1 cellular context compared by ENCODE assay signal in the genomic region with DNA sequence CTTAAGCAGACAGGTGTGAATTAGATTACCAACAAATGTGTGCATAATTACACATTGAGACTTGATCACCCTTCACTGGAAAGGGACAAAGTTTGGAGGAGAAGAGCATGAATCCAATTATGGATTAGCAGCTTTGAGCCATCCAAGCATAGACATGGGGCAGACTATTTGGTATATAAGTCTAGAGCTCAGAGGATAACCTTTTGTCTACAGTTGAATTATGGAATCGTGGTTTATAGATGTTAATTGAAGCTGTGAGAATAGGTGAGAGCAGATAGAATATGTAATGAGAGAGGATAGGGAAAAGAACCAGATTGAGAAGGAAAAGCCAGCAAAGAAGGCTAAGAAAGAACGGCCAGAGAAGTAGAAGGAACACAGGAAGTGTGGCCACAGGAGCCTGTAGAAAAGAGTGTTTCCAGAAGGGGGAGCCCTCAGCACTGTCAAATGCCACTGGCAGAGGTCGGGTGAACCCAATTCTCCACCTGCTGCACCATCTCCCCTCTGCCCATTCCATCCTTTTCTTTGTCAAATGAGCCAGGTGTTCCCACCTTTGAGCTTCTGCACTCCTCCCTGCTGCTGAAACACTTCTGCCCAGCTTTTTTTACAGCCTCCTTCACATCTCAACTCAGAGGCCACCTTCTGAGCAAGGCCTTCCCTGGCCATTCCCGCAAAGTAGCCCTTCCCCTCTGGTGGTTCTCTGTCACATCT.
TF ChIP-seq lines count a peak whose summit lies in the region.

No MANE protein-coding gene starts in this region.

TF ChIP-seq in K562, 482 proteins besides CTCF, POLR2A, EP300 and RAD21 (continued from another document and continues in another):
- TF ChIP-seq, protein P1, sequence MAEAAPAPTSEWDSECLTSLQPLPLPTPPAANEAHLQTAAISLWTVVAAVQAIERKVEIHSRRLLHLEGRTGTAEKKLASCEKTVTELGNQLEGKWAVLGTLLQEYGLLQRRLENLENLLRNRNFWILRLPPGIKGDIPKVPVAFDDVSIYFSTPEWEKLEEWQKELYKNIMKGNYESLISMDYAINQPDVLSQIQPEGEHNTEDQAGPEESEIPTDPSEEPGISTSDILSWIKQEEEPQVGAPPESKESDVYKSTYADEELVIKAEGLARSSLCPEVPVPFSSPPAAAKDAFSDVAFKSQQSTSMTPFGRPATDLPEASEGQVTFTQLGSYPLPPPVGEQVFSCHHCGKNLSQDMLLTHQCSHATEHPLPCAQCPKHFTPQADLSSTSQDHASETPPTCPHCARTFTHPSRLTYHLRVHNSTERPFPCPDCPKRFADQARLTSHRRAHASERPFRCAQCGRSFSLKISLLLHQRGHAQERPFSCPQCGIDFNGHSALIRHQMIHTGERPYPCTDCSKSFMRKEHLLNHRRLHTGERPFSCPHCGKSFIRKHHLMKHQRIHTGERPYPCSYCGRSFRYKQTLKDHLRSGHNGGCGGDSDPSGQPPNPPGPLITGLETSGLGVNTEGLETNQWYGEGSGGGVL (CRISPR knock-in tag; IDR thresholded peaks at IDR 0.05): no peak
- TF ChIP-seq WHSC1 (IDR thresholded peaks at IDR 0.05; ENCODE audit: low read length): no peak
- TF ChIP-seq FOXK2 (conservative IDR thresholded peaks at IDR 0.05 in 1 of 2, IDR thresholded peaks at IDR 0.05 in 1 of 2; ENCODE audit: low read depth in 2 of 2): 0 out of 4 replicates have a peak, but pooled peaks of 1 of the 2 experiments have one; percentile 14
- no peak for TF ChIP-seq CEBPB (tag; IDR thresholded peaks at IDR 0.05)
- TF ChIP-seq, protein P2, sequence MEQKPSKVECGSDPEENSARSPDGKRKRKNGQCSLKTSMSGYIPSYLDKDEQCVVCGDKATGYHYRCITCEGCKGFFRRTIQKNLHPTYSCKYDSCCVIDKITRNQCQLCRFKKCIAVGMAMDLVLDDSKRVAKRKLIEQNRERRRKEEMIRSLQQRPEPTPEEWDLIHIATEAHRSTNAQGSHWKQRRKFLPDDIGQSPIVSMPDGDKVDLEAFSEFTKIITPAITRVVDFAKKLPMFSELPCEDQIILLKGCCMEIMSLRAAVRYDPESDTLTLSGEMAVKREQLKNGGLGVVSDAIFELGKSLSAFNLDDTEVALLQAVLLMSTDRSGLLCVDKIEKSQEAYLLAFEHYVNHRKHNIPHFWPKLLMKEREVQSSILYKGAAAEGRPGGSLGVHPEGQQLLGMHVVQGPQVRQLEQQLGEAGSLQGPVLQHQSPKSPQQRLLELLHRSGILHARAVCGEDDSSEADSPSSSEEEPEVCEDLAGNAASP (IDR thresholded peaks at IDR 0.05): no peak
- TF ChIP-seq MYNN (IDR thresholded peaks at IDR 0.05): peak; percentile 60; the same call in 1 of the 2 replicates
- no peak for TF ChIP-seq MYNN (CRISPR knock-in tag; IDR thresholded peaks at IDR 0.05)
- TF ChIP-seq TSC22D4 (tag; IDR thresholded peaks at IDR 0.05): no peak
- TF ChIP-seq RCOR1 (IDR thresholded peaks at IDR 0.05; ENCODE audit: borderline replicate concordance in 1 of 2, low read depth in 2 of 2, low read length in 2 of 2): no peak
- TF ChIP-seq, protein P3, sequence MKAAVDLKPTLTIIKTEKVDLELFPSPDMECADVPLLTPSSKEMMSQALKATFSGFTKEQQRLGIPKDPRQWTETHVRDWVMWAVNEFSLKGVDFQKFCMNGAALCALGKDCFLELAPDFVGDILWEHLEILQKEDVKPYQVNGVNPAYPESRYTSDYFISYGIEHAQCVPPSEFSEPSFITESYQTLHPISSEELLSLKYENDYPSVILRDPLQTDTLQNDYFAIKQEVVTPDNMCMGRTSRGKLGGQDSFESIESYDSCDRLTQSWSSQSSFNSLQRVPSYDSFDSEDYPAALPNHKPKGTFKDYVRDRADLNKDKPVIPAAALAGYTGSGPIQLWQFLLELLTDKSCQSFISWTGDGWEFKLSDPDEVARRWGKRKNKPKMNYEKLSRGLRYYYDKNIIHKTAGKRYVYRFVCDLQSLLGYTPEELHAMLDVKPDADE (conservative IDR thresholded peaks at IDR 0.05; ENCODE audit: control insufficient read depth, low read depth, low read length): no peak
- 0 out of 2 replicates have a peak, but pooled peaks have one; percentile 46 for TF ChIP-seq ETV5 (CRISPR knock-in tag; IDR thresholded peaks at IDR 0.05; ENCODE audit: low read depth)
- no peak for TF ChIP-seq TAL1 (IDR thresholded peaks at IDR 0.05)
- 0 out of 4 replicates have a peak, but pooled peaks of 1 of the 2 experiments have one; percentile 34 for TF ChIP-seq MAZ (CRISPR knock-in tag; conservative IDR thresholded peaks at IDR 0.05 in 1 of 2, IDR thresholded peaks at IDR 0.05 in 1 of 2)
- TF ChIP-seq, protein P4, sequence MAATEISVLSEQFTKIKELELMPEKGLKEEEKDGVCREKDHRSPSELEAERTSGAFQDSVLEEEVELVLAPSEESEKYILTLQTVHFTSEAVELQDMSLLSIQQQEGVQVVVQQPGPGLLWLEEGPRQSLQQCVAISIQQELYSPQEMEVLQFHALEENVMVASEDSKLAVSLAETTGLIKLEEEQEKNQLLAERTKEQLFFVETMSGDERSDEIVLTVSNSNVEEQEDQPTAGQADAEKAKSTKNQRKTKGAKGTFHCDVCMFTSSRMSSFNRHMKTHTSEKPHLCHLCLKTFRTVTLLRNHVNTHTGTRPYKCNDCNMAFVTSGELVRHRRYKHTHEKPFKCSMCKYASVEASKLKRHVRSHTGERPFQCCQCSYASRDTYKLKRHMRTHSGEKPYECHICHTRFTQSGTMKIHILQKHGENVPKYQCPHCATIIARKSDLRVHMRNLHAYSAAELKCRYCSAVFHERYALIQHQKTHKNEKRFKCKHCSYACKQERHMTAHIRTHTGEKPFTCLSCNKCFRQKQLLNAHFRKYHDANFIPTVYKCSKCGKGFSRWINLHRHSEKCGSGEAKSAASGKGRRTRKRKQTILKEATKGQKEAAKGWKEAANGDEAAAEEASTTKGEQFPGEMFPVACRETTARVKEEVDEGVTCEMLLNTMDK (IDR thresholded peaks at IDR 0.05; ENCODE audit: borderline replicate concordance, insufficient read depth, low read depth, low read length, poor library complexity, severe bottlenecking): no peak
- 0 out of 2 replicates have a peak, but pooled peaks have one; percentile 37 for TF ChIP-seq NFATC3 (IDR thresholded peaks at IDR 0.05)
- TF ChIP-seq NFYB (IDR thresholded peaks at IDR 0.05; ENCODE audit: extremely low read depth, insufficient read length): no peak
- TF ChIP-seq, protein P5, sequence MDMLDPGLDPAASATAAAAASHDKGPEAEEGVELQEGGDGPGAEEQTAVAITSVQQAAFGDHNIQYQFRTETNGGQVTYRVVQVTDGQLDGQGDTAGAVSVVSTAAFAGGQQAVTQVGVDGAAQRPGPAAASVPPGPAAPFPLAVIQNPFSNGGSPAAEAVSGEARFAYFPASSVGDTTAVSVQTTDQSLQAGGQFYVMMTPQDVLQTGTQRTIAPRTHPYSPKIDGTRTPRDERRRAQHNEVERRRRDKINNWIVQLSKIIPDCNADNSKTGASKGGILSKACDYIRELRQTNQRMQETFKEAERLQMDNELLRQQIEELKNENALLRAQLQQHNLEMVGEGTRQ (CRISPR knock-in tag; IDR thresholded peaks at IDR 0.05): no peak
- TF ChIP-seq, protein P6, sequence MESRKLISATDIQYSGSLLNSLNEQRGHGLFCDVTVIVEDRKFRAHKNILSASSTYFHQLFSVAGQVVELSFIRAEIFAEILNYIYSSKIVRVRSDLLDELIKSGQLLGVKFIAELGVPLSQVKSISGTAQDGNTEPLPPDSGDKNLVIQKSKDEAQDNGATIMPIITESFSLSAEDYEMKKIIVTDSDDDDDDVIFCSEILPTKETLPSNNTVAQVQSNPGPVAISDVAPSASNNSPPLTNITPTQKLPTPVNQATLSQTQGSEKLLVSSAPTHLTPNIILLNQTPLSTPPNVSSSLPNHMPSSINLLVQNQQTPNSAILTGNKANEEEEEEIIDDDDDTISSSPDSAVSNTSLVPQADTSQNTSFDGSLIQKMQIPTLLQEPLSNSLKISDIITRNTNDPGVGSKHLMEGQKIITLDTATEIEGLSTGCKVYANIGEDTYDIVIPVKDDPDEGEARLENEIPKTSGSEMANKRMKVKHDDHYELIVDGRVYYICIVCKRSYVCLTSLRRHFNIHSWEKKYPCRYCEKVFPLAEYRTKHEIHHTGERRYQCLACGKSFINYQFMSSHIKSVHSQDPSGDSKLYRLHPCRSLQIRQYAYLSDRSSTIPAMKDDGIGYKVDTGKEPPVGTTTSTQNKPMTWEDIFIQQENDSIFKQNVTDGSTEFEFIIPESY (CRISPR knock-in tag; IDR thresholded peaks at IDR 0.05): 0 out of 2 replicates have a peak, but pooled peaks have one; percentile 17
- TF ChIP-seq ZNF3 (CRISPR knock-in tag; IDR thresholded peaks at IDR 0.05): no peak
- TF ChIP-seq ZFX (CRISPR knock-in tag; IDR thresholded peaks at IDR 0.05): 0 out of 2 replicates have a peak, but pooled peaks have one; percentile 23
- no peak for TF ChIP-seq FOSL1 (tag; conservative IDR thresholded peaks at IDR 0.05)
- TF ChIP-seq TEAD1 (CRISPR knock-in tag; IDR thresholded peaks at IDR 0.05): no peak
- TF ChIP-seq, protein P7, sequence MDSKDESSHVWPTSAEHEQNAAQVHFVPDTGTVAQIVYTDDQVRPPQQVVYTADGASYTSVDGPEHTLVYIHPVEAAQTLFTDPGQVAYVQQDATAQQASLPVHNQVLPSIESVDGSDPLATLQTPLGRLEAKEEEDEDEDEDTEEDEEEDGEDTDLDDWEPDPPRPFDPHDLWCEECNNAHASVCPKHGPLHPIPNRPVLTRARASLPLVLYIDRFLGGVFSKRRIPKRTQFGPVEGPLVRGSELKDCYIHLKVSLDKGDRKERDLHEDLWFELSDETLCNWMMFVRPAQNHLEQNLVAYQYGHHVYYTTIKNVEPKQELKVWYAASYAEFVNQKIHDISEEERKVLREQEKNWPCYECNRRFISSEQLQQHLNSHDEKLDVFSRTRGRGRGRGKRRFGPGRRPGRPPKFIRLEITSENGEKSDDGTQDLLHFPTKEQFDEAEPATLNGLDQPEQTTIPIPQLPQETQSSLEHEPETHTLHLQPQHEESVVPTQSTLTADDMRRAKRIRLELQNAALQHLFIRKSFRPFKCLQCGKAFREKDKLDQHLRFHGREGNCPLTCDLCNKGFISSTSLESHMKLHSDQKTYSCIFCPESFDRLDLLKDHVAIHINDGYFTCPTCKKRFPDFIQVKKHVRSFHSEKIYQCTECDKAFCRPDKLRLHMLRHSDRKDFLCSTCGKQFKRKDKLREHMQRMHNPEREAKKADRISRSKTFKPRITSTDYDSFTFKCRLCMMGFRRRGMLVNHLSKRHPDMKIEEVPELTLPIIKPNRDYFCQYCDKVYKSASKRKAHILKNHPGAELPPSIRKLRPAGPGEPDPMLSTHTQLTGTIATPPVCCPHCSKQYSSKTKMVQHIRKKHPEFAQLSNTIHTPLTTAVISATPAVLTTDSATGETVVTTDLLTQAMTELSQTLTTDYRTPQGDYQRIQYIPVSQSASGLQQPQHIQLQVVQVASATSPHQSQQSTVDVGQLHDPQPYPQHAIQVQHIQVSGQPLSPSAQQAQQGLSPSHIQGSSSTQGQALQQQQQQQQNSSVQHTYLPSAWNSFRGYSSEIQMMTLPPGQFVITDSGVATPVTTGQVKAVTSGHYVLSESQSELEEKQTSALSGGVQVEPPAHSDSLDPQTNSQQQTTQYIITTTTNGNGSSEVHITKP (IDR thresholded peaks at IDR 0.05; ENCODE audit: partially characterized antibody): no peak
- no peak for TF ChIP-seq HOXB6 (CRISPR knock-in tag; IDR thresholded peaks at IDR 0.05; ENCODE audit: borderline replicate concordance)
- no peak for TF ChIP-seq HDAC2 (IDR thresholded peaks at IDR 0.05)
- TF ChIP-seq ZFP36 (IDR thresholded peaks at IDR 0.05; ENCODE audit: low read depth, low read length, partially characterized antibody): no peak
- TF ChIP-seq GABPB1 (CRISPR knock-in tag; IDR thresholded peaks at IDR 0.05): peak; percentile 40; the same call in 1 of the 2 replicates
- TF ChIP-seq STAG1 (CRISPR knock-in tag; IDR thresholded peaks at IDR 0.05; ENCODE audit: borderline replicate concordance): peak; percentile 65; the same call in 1 of the 2 replicates
- peak; percentile 24; the same call in 1 of the 2 replicates for TF ChIP-seq SPI1 (IDR thresholded peaks at IDR 0.05; ENCODE audit: borderline replicate concordance, low read depth, low read length)
- no peak for TF ChIP-seq SRF (CRISPR knock-in tag; IDR thresholded peaks at IDR 0.05)
- no peak for TF ChIP-seq SMARCC2 (IDR thresholded peaks at IDR 0.05; ENCODE audit: low read depth)
- no peak for TF ChIP-seq NFIX (CRISPR knock-in tag; IDR thresholded peaks at IDR 0.05; ENCODE audit: low read depth)
- TF ChIP-seq, protein P8, sequence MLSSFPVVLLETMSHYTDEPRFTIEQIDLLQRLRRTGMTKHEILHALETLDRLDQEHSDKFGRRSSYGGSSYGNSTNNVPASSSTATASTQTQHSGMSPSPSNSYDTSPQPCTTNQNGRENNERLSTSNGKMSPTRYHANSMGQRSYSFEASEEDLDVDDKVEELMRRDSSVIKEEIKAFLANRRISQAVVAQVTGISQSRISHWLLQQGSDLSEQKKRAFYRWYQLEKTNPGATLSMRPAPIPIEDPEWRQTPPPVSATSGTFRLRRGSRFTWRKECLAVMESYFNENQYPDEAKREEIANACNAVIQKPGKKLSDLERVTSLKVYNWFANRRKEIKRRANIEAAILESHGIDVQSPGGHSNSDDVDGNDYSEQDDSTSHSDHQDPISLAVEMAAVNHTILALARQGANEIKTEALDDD (IDR thresholded peaks at IDR 0.05): no peak
- peak; percentile 39; the same call in 1 of the 2 replicates for TF ChIP-seq ELF1 (tag; IDR thresholded peaks at IDR 0.05)
- no peak for TF ChIP-seq SAFB (IDR thresholded peaks at IDR 0.05; ENCODE audit: borderline replicate concordance, low read depth, low read length)
- TF ChIP-seq, protein P9, sequence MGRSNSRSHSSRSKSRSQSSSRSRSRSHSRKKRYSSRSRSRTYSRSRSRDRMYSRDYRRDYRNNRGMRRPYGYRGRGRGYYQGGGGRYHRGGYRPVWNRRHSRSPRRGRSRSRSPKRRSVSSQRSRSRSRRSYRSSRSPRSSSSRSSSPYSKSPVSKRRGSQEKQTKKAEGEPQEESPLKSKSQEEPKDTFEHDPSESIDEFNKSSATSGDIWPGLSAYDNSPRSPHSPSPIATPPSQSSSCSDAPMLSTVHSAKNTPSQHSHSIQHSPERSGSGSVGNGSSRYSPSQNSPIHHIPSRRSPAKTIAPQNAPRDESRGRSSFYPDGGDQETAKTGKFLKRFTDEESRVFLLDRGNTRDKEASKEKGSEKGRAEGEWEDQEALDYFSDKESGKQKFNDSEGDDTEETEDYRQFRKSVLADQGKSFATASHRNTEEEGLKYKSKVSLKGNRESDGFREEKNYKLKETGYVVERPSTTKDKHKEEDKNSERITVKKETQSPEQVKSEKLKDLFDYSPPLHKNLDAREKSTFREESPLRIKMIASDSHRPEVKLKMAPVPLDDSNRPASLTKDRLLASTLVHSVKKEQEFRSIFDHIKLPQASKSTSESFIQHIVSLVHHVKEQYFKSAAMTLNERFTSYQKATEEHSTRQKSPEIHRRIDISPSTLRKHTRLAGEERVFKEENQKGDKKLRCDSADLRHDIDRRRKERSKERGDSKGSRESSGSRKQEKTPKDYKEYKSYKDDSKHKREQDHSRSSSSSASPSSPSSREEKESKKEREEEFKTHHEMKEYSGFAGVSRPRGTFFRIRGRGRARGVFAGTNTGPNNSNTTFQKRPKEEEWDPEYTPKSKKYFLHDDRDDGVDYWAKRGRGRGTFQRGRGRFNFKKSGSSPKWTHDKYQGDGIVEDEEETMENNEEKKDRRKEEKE (IDR thresholded peaks at IDR 0.05; ENCODE audit: borderline replicate concordance in 1 of 2, control insufficient read depth in 1 of 2, low read depth in 2 of 2, low read length in 1 of 2): no peak
- TF ChIP-seq SIRT6 (IDR thresholded peaks at IDR 0.05; ENCODE audit: low read depth, low read length): no peak
